Comparison of ENCODE assay signal across 1 cellular context in genomic region chr18:24126155-24126947, GRCh38.
TF ChIP-seq lines count a peak whose summit lies in the region.

No MANE protein-coding gene starts in this region.

TF ChIP-seq in SK-N-SH, 30 proteins besides CTCF, POLR2A, EP300 and RAD21 (continued from another document):
- TF ChIP-seq POLR2AphosphoS5 (IDR thresholded peaks at IDR 0.05; ENCODE audit: low read depth, low read length) (no peak), TEAD4 (IDR thresholded peaks at IDR 0.05; ENCODE audit: borderline replicate concordance, insufficient read depth) (no peak), NRF1 (IDR thresholded peaks at IDR 0.05; ENCODE audit: low read depth, low read length) (no peak), FOXJ3 (CRISPR knock-in tag; IDR thresholded peaks at IDR 0.05) (no peak)
